ENCODE assay signal across 19 cellular contexts in genomic region chr5:142486020-142486419, GRCh38.
DNase-seq lines count a peak whose midpoint lies in the region; ATAC-seq, FAIRE-seq and TF ChIP-seq lines count a peak whose summit lies in the region.
"Had no signal": no experiment of that assay in that cellular context is flagged by ENCODE, and none has a peak within 500 bp of the region (broad histone marks: within the 10 kb centered on the region; RNA-seq: fewer than 3 reads in every experiment).

No MANE protein-coding gene starts in this region.

- no peaks in the 10 kb centered on the region for H3K79me1 ChIP-seq in mesenchymal stem cell (replicated peaks; ENCODE audit: low read length, poor library complexity, severe bottlenecking)

- no peak overlapping the region for H2BK120ac ChIP-seq in mesenchymal stem cell (ENCODE audit: low read depth, low read length)

- H3K18ac ChIP-seq in mesenchymal stem cell (ENCODE audit: low read depth in 1 of 2, low read length in 2 of 2) = peak overlapping the region in 1 of 2 experiments; percentile 67

- peaks cover 14% of the 10 kb centered on the region for H3K4me1 Mint-ChIP-seq in astrocyte (ENCODE audit: low read depth, unreplicated experiment)
- H3K4me1 Mint-ChIP-seq in stimulated activated naive B cell treated with anti-CD40 and anti-IgM and Interleukin-4, amounts not matched to agents 10 μg/mL and 1 μg/mL and 100 μg/mL, for 72 hours = peaks cover 0 to 2% of the 10 kb centered on the region in 2 donors
- H3K4me1 Mint-ChIP-seq: CD14-positive monocyte; CD4-positive, alpha-beta memory T cell; IgD-negative memory B cell had no signal

- no peak for ATAC-seq in stimulated activated naive B cell treated with anti-CD40 and anti-IgM and Interleukin-4, amounts not matched to agents 10 μg/mL and 1 μg/mL and 100 μg/mL, for 72 hours (replicated peaks)
- ATAC-seq: GM23338, HCT116 had no signal

- peaks cover 8% of the 10 kb centered on the region for H3K9me3 Mint-ChIP-seq in astrocyte (ENCODE audit: unreplicated experiment)
- H3K9me3 Mint-ChIP-seq in stimulated activated naive B cell treated with anti-CD40 and anti-IgM and Interleukin-4, amounts not matched to agents 10 μg/mL and 1 μg/mL and 100 μg/mL, for 72 hours = peaks cover 7 to 14% of the 10 kb centered on the region in 2 donors

- H3K4ac ChIP-seq in mesenchymal stem cell (ENCODE audit: low read depth in 1 of 2, low read length in 2 of 2) = peak overlapping the region in 1 of 2 experiments; percentile 1

- H2AFZ ChIP-seq in astrocyte (ENCODE audit: low read depth, low read length) = no peak overlapping the region
- no peak overlapping the region for H2AFZ ChIP-seq in mesenchymal stem cell (ENCODE audit: low read depth, low read length)
- H2AFZ ChIP-seq: GM23338 had no signal

- WGBS in mesenchymal stem cell = 100% methylated on average over 2 of the region's 2 CpGs

- H2BK5ac ChIP-seq in mesenchymal stem cell (ENCODE audit: low read depth, low read length, poor library complexity, severe bottlenecking) = no peak overlapping the region

- DNase-seq in HCEC 1CT (peak; percentile 20), astrocyte (ENCODE audit: low read depth) (no peak), mesenchymal stem cell (no peak), T-helper 1 cell (no peak), NCI-H345 (lab: John Stamatoyannopoulos, UW) (no peak)
- no peak for DNase-seq in activated naive CD4-positive, alpha-beta T cell treated with anti-CD3 and anti-CD28 coated beads, Interleukin-2, amount 50 U/mL, for 16 hours
- DNase-seq in stimulated activated naive B cell treated with anti-CD40 and anti-IgM and Interleukin-4, amounts not matched to agents 10 μg/mL and 1 μg/mL and 100 μg/mL, for 72 hours = no peak
- DNase-seq: 8988T; CD4-positive, alpha-beta memory T cell; DMS153; DMS79; GF-D8 had no signal

- peak overlapping the region; percentile 29 to 59 for H2BK12ac ChIP-seq in mesenchymal stem cell (ENCODE audit: low read length in 2 of 2)

- no peak overlapping the region for H3K4me3 Mint-ChIP-seq in astrocyte (ENCODE audit: unreplicated experiment)
- no peak overlapping the region for H3K4me3 Mint-ChIP-seq in stimulated activated naive B cell treated with anti-CD40 and anti-IgM and Interleukin-4, amounts not matched to agents 10 μg/mL and 1 μg/mL and 100 μg/mL, for 72 hours
- H3K4me3 Mint-ChIP-seq: CD14-positive monocyte, GM23338, IgD-negative memory B cell had no signal

- no peak overlapping the region for H2BK15ac ChIP-seq in mesenchymal stem cell (ENCODE audit: low read depth, poor library complexity, severe bottlenecking)

- H3K9ac ChIP-seq in astrocyte (ENCODE audit: low read length) = no peak overlapping the region
- H3K9ac ChIP-seq in mesenchymal stem cell (ENCODE audit: low read length) = no peak overlapping the region
- H3K9ac ChIP-seq: BLaER1 had no signal

- no peak overlapping the region for H3K23ac ChIP-seq in mesenchymal stem cell (ENCODE audit: low read length in 2 of 2)

- H4K91ac ChIP-seq in mesenchymal stem cell (ENCODE audit: low read length) = no peak overlapping the region

- no peak overlapping the region for H3K27ac ChIP-seq in astrocyte (ENCODE audit: low read depth, low read length)
- no peak overlapping the region for H3K27ac ChIP-seq in mesenchymal stem cell (ENCODE audit: low read length, poor library complexity, severe bottlenecking)
- H3K27ac ChIP-seq: BLaER1, HL-60 had no signal

- FAIRE-seq in astrocyte (lab: Jason Lieb, UNC) = peak; percentile 9
- FAIRE-seq: H54 had no signal

- TF ChIP-seq CTCF in astrocyte (IDR thresholded peaks at IDR 0.05; ENCODE audit: insufficient read depth, low read depth, low read length) = no peak

- H3K27me3 ChIP-seq in astrocyte (ENCODE audit: insufficient read depth, low read length) (no peaks in the 10 kb centered on the region), mesenchymal stem cell (ENCODE audit: control insufficient read depth in 1 of 2, insufficient read depth in 1 of 2, low read length in 2 of 2) (no peaks in the 10 kb centered on the region)
- H3K27me3 ChIP-seq: BLaER1 had no signal

- H4K8ac ChIP-seq in mesenchymal stem cell (ENCODE audit: low read length) = no peak overlapping the region

- H3K9me3 ChIP-seq in astrocyte (ENCODE audit: insufficient read depth, low read depth, low read length) (no peaks in the 10 kb centered on the region), mesenchymal stem cell (ENCODE audit: control insufficient read depth, low read length) (peaks cover 6% of the 10 kb centered on the region)

- no peaks in the 10 kb centered on the region for H3K79me2 ChIP-seq in astrocyte (ENCODE audit: insufficient read depth, low read length)

- H3K4me2 ChIP-seq in astrocyte (ENCODE audit: low read length) (peak overlapping the region; percentile 37), mesenchymal stem cell (ENCODE audit: low read length, poor library complexity, severe bottlenecking) (no peak overlapping the region)
- H3K4me2 ChIP-seq: BLaER1, GM23338 had no signal

- no peaks in the 10 kb centered on the region for H4K20me1 ChIP-seq in astrocyte (ENCODE audit: insufficient read depth, low read length)
- H4K20me1 ChIP-seq: BLaER1 had no signal

- H3K4me1 ChIP-seq in astrocyte (ENCODE audit: insufficient read depth, low read length) = peaks cover 17% of the 10 kb centered on the region
- peaks cover 2% of the 10 kb centered on the region for H3K4me1 ChIP-seq in mesenchymal stem cell (ENCODE audit: control insufficient read depth, insufficient read depth, low read depth, low read length)
- H3K4me1 ChIP-seq: BLaER1 had no signal

- H3K27me3 Mint-ChIP-seq in astrocyte (ENCODE audit: low read depth, unreplicated experiment) = no peaks in the 10 kb centered on the region
- H3K27me3 Mint-ChIP-seq in stimulated activated naive B cell treated with anti-CD40 and anti-IgM and Interleukin-4, amounts not matched to agents 10 μg/mL and 1 μg/mL and 100 μg/mL, for 72 hours = peaks cover 25% of the 10 kb centered on the region in 2 donors

- no peaks in the 10 kb centered on the region for H3K36me3 Mint-ChIP-seq in astrocyte (ENCODE audit: low read depth, unreplicated experiment)
- peaks cover 4 to 11% of the 10 kb centered on the region in 2 donors for H3K36me3 Mint-ChIP-seq in stimulated activated naive B cell treated with anti-CD40 and anti-IgM and Interleukin-4, amounts not matched to agents 10 μg/mL and 1 μg/mL and 100 μg/mL, for 72 hours
- H3K36me3 Mint-ChIP-seq: CD14-positive monocyte, IgD-negative memory B cell had no signal

- no peak overlapping the region for H3K27ac Mint-ChIP-seq in astrocyte (ENCODE audit: unreplicated experiment)
- no peak overlapping the region for H3K27ac Mint-ChIP-seq in stimulated activated naive B cell treated with anti-CD40 and anti-IgM and Interleukin-4, amounts not matched to agents 10 μg/mL and 1 μg/mL and 100 μg/mL, for 72 hours
- H3K27ac Mint-ChIP-seq: CD14-positive monocyte; CD4-positive, alpha-beta memory T cell; GM23338; IgD-negative memory B cell had no signal

- H3K4me3 ChIP-seq in astrocyte (ENCODE audit: insufficient read depth, low read depth, low read length) = no peak overlapping the region
- no peak overlapping the region for H3K4me3 ChIP-seq in mesenchymal stem cell (ENCODE audit: insufficient read depth in 1 of 2, low read depth in 1 of 2, low read length in 2 of 2)
- H3K4me3 ChIP-seq: BLaER1, GM23338 had no signal

- H3K14ac ChIP-seq in mesenchymal stem cell (ENCODE audit: low read length in 2 of 2) = no peak overlapping the region

- H2AK5ac ChIP-seq in mesenchymal stem cell (ENCODE audit: low read length, severe bottlenecking) = no peak overlapping the region

- H3K36me3 ChIP-seq in astrocyte (ENCODE audit: insufficient read depth, low read length) = no peaks in the 10 kb centered on the region
- peaks cover 0 to 16% of the 10 kb centered on the region in 2 experiments for H3K36me3 ChIP-seq in mesenchymal stem cell (ENCODE audit: control insufficient read depth in 1 of 2, insufficient read depth in 2 of 2, low read depth in 1 of 2, low read length in 2 of 2)
- H3K36me3 ChIP-seq: BLaER1 had no signal
